In genomic region chr1:3135746-3136455, GRCh38 we compare ENCODE assay signal across 18 cellular contexts.
"Had no signal": no experiment of that assay in that cellular context is flagged by ENCODE, and none has a peak within 500 bp of the region (broad histone marks: within the 10 kb centered on the region; RNA-seq: fewer than 3 reads in every experiment).

No MANE protein-coding gene starts in this region.

- H3K9me3 Mint-ChIP-seq: activated B cell treated with CpG ODN at 0.5 μM for 24 hours; activated naive CD8-positive, alpha-beta T cell treated with anti-CD3 and anti-CD28 coated beads, Interleukin-2, amount 50 U/mL, for 24 hours; effector memory CD8-positive, alpha-beta T cell; naive B cell; stimulated activated memory B cell treated with anti-CD40 and anti-IgM and Interleukin-4, amounts not matched to agents 10 μg/mL and 1 μg/mL and 100 μg/mL, for 72 hours; T-helper 2 cell treated with Interferon-gamma antibody and Interleukin-4, amounts not matched to agents 5 μg/mL and 100 μg/mL, for 36 hours had no signal

- H3K4me3 ChIP-seq: gastroesophageal sphincter, heart right ventricle, transverse colon had no signal

- H3K27ac Mint-ChIP-seq: activated B cell treated with CpG ODN at 0.5 μM for 24 hours; activated naive CD8-positive, alpha-beta T cell treated with anti-CD3 and anti-CD28 coated beads, Interleukin-2, amount 50 U/mL, for 24 hours; effector memory CD8-positive, alpha-beta T cell; naive B cell; stimulated activated memory B cell treated with anti-CD40 and anti-IgM and Interleukin-4, amounts not matched to agents 10 μg/mL and 1 μg/mL and 100 μg/mL, for 72 hours; T-helper 2 cell treated with Interferon-gamma antibody and Interleukin-4, amounts not matched to agents 5 μg/mL and 100 μg/mL, for 36 hours had no signal

- H3K4me3 Mint-ChIP-seq: activated B cell treated with CpG ODN at 0.5 μM for 24 hours; activated naive CD8-positive, alpha-beta T cell treated with anti-CD3 and anti-CD28 coated beads, Interleukin-2, amount 50 U/mL, for 24 hours; effector memory CD8-positive, alpha-beta T cell; naive B cell; stimulated activated memory B cell treated with anti-CD40 and anti-IgM and Interleukin-4, amounts not matched to agents 10 μg/mL and 1 μg/mL and 100 μg/mL, for 72 hours; T-helper 2 cell treated with Interferon-gamma antibody and Interleukin-4, amounts not matched to agents 5 μg/mL and 100 μg/mL, for 36 hours had no signal

- H3K36me3 Mint-ChIP-seq: naive B cell; stimulated activated memory B cell treated with anti-CD40 and anti-IgM and Interleukin-4, amounts not matched to agents 10 μg/mL and 1 μg/mL and 100 μg/mL, for 72 hours had no signal

- H3K36me3 ChIP-seq: gastroesophageal sphincter, heart right ventricle, transverse colon had no signal

- DNase-seq: activated B cell treated with CpG ODN at 0.5 μM for 24 hours; activated CD4-positive, alpha-beta T cell treated with anti-CD3 and anti-CD28 coated beads for 48 hours; activated CD8-positive, alpha-beta memory T cell treated with anti-CD3 and anti-CD28 coated beads for 24 hours; activated naive CD4-positive, alpha-beta T cell treated with Interleukin-2 at 50 U/mL for 16 hours; activated naive CD8-positive, alpha-beta T cell treated with anti-CD3 and anti-CD28 coated beads, Interleukin-2, amount 50 U/mL, for 24 hours; aorta; dermis blood vessel endothelial cell; effector memory CD8-positive, alpha-beta T cell; heart right ventricle; islet precursor cell; naive B cell; retina; stimulated activated CD4-positive, alpha-beta T cell treated with anti-CD3 and anti-CD28 coated beads, Interleukin-2, amount 100 ng/mL, for 48 hours; transverse colon had no signal

- ATAC-seq: activated naive CD8-positive, alpha-beta T cell treated with anti-CD3 and anti-CD28 coated beads, Interleukin-2, amount 50 U/mL, for 24 hours; effector memory CD8-positive, alpha-beta T cell; gastroesophageal sphincter; left lobe of liver; stimulated activated memory B cell treated with anti-CD40 and anti-IgM and Interleukin-4, amounts not matched to agents 10 μg/mL and 1 μg/mL and 100 μg/mL, for 72 hours had no signal

- H3K27me3 Mint-ChIP-seq: activated B cell treated with CpG ODN at 0.5 μM for 24 hours; activated naive CD8-positive, alpha-beta T cell treated with anti-CD3 and anti-CD28 coated beads, Interleukin-2, amount 50 U/mL, for 24 hours had no signal

- H3K4me1 Mint-ChIP-seq: activated B cell treated with CpG ODN at 0.5 μM for 24 hours; activated naive CD8-positive, alpha-beta T cell treated with anti-CD3 and anti-CD28 coated beads, Interleukin-2, amount 50 U/mL, for 24 hours; naive B cell; stimulated activated memory B cell treated with anti-CD40 and anti-IgM and Interleukin-4, amounts not matched to agents 10 μg/mL and 1 μg/mL and 100 μg/mL, for 72 hours had no signal

- H3K27ac ChIP-seq: heart right ventricle, transverse colon had no signal
